In the genomic region with DNA sequence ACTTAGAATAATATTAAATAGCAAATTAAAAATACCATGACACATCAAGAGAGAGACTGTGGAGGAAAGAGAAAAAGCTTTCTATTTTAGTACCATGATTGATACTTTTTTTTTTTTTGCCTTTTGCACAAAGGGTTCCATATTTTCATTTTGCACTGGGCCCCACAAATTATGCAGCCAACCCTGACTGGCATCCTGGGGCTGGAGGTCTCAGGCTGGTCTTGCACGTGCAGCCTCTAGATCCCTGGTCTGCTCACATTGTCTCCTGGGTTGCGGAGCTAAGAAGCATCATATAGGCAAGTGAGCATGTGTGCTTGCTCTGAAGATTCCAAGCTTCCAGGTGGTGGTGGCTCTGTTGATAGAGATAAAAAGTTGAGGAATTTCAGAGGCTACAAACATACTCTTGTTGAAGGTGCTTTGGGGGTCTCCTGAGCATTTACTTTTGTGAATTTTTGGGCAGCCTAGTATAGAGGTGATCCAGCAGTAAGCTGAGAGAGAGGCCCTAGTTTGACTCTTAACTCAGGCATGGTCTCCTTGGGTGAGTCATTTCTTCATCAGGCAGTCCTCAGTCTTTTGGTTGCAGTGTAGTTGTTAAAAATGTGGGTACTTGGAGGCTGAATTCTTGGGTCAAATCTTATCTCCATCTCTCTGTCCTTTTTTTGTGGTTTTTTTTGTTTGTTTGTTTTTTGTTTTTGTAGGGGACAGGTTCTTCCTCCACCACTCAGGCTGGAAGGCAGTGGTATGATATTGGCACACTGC, we compare ENCODE assay signal across 2 cellular contexts.
TF ChIP-seq lines count a peak whose summit lies in the region.

No MANE protein-coding gene starts in this region.

TF ChIP-seq in A549, 52 proteins besides CTCF, POLR2A, EP300 and RAD21 (continued from another document):
- TF ChIP-seq, protein P1, sequence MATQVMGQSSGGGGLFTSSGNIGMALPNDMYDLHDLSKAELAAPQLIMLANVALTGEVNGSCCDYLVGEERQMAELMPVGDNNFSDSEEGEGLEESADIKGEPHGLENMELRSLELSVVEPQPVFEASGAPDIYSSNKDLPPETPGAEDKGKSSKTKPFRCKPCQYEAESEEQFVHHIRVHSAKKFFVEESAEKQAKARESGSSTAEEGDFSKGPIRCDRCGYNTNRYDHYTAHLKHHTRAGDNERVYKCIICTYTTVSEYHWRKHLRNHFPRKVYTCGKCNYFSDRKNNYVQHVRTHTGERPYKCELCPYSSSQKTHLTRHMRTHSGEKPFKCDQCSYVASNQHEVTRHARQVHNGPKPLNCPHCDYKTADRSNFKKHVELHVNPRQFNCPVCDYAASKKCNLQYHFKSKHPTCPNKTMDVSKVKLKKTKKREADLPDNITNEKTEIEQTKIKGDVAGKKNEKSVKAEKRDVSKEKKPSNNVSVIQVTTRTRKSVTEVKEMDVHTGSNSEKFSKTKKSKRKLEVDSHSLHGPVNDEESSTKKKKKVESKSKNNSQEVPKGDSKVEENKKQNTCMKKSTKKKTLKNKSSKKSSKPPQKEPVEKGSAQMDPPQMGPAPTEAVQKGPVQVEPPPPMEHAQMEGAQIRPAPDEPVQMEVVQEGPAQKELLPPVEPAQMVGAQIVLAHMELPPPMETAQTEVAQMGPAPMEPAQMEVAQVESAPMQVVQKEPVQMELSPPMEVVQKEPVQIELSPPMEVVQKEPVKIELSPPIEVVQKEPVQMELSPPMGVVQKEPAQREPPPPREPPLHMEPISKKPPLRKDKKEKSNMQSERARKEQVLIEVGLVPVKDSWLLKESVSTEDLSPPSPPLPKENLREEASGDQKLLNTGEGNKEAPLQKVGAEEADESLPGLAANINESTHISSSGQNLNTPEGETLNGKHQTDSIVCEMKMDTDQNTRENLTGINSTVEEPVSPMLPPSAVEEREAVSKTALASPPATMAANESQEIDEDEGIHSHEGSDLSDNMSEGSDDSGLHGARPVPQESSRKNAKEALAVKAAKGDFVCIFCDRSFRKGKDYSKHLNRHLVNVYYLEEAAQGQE (IDR thresholded peaks at IDR 0.05) = peak; percentile 19; the same call in 1 of the 2 replicates
- no peak for TF ChIP-seq SREBF2 (IDR thresholded peaks at IDR 0.05)
- no peak for TF ChIP-seq FOSL2 (IDR thresholded peaks at IDR 0.05)
- peak; percentile 74 for TF ChIP-seq FOSL2 (CRISPR knock-in tag; IDR thresholded peaks at IDR 0.05)

TF ChIP-seq in SK-N-SH, 30 proteins besides CTCF, POLR2A, EP300 and RAD21 (continued from another document):
- TF ChIP-seq, protein P1 (IDR thresholded peaks at IDR 0.05; ENCODE audit: low read depth, low read length) = no peak
- TF ChIP-seq EZH2phosphoT487 (IDR thresholded peaks at IDR 0.05; ENCODE audit: borderline replicate concordance, low read depth) (no peak), JUND (IDR thresholded peaks at IDR 0.05) (peak; percentile 54)
